Comparison of ENCODE assay signal across 9 cellular contexts in genomic region chr2:239246723-239247122, GRCh38.
DNase-seq lines count a peak whose midpoint lies in the region; ATAC-seq and TF ChIP-seq lines count a peak whose summit lies in the region.
"Had no signal": no experiment of that assay in that cellular context is flagged by ENCODE, and none has a peak within 500 bp of the region (broad histone marks: within the 10 kb centered on the region; RNA-seq: fewer than 3 reads in every experiment).

No MANE protein-coding gene starts in this region.

- ATAC-seq in esophagus mucosa (peak; percentile 83), GM18498 (IDR thresholded peaks at IDR 0.05; ENCODE audit: unreplicated experiment) (no peak)

- in situ Hi-C loops in GM13977 (cut with MboI; ENCODE audit: low pct_unique_long_range_greater_than_20kb, low sequenced_read_pairs, unreplicated experiment) = no loop called here

- no peak for TF ChIP-seq CTCF in GM13977 (IDR thresholded peaks at IDR 0.05; ENCODE audit: extremely low read depth, insufficient read depth, missing control alignments)

- DNase-seq in HT-29 (ENCODE audit: low spot score) (peak; percentile 77), NCI-H748 (lab: John Stamatoyannopoulos, UW; ENCODE audit: unreplicated experiment) (peak; percentile 92), renal cortical epithelial cell (ENCODE audit: low read depth) (peak; percentile 89), C1 segment of cervical spinal cord (lab: John Stamatoyannopoulos, UW) (no peak), GM13977 (ENCODE audit: low spot score) (no peak), GM19240 (ENCODE audit: insufficient read length, low spot score) (no peak)
- DNase-seq: amygdala had no signal

Comparison
In these comparisons a context has a peak if more than half of its experiments do, and no peak if none do; other contexts are left out.
1. DNase-seq: peak in HT-29 (single experiment), NCI-H748 (single experiment) and renal cortical epithelial cell (single experiment); none in C1 segment of cervical spinal cord (0 of 14), GM13977 (single experiment) and GM19240 (single experiment).